Comparison of ENCODE assay signal across 12 cellular contexts in the genomic region with DNA sequence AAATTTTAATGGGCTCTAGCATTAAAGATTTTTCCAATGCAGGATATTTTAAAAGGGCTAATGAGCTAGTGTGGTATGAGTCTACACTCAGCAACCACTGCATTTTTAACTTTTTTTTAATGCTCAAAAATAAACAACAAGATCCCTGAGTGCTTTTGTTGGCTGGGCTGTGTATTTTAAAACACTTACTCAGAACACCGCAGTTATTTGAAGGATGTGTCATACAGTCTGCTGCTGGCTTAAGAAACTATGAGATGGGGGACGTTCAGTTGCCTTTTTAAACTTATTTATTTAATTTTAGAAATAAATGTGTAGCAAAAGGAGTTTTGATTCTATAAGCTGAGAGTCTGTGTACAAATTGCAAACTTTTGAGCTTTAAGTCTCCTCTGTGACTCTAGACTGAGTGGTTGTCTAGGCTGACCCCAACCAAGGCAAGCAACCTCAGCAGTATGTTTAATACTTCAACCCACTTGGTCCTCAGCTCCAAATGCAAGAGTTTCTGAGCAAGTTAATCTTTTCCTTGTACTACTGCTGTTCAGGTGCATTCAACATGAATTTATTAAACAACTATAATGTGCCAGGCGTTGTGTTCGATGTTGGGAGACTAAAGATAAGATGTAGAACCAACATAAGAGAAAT.
DNase-seq lines count a peak whose midpoint lies in the region; ATAC-seq and TF ChIP-seq lines count a peak whose summit lies in the region.
"Had no signal": no experiment of that assay in that cellular context is flagged by ENCODE, and none has a peak within 500 bp of the region (broad histone marks: within the 10 kb centered on the region; RNA-seq: fewer than 3 reads in every experiment).

No MANE protein-coding gene starts in this region.

- no peak for TF ChIP-seq CTCF in epithelial cell of proximal tubule (conservative IDR thresholded peaks at IDR 0.05; ENCODE audit: low read depth, low read length)

- H4K91ac ChIP-seq in trophoblast cell (ENCODE audit: low read depth, low read length): peak overlapping the region; percentile 77

- no CpG with 5 or more reads among the region's 4 CpGs for WGBS in trophoblast cell (ENCODE audit: extremely low coverage, insufficient coverage, insufficient read length)

- H3K23ac ChIP-seq in trophoblast cell (ENCODE audit: low read length): no peak overlapping the region

- H3K4me2 ChIP-seq in trophoblast cell (ENCODE audit: low read length): no peak overlapping the region

- H3K27me3 ChIP-seq in trophoblast cell (ENCODE audit: insufficient read depth, low read length): no peaks in the 10 kb centered on the region

- H3K79me1 ChIP-seq in trophoblast cell (ENCODE audit: low read length): no peaks in the 10 kb centered on the region

- no peak overlapping the region for H2BK5ac ChIP-seq in trophoblast cell (ENCODE audit: low read depth, low read length, poor library complexity)

- DNase-seq in EH (ENCODE audit: low read depth) (peak; percentile 92), RKO (ENCODE audit: low spot score) (peak; percentile 62), epithelial cell of proximal tubule (ENCODE audit: low read depth) (peak; percentile 66), trophoblast cell (peak; percentile 4 to 51), NCI-H187 (lab: John Stamatoyannopoulos, UW) (no peak)
- DNase-seq: naive thymus-derived CD4-positive, alpha-beta T cell; NCI-H345; SHP77 treated with DMSO at 0.1 percent for 48 hours had no signal

- H2BK12ac ChIP-seq in trophoblast cell (ENCODE audit: low read length): no peak overlapping the region

- no peak overlapping the region for H3K18ac ChIP-seq in trophoblast cell (ENCODE audit: low read length)

- no peaks in the 10 kb centered on the region for H3K36me3 ChIP-seq in trophoblast cell (ENCODE audit: control insufficient read depth in 1 of 2, insufficient read depth in 2 of 2, low read length in 2 of 2)

- no peak for ATAC-seq in HG03039 (IDR thresholded peaks at IDR 0.05; ENCODE audit: unreplicated experiment)
- no peak for ATAC-seq in GM21619 (IDR thresholded peaks at IDR 0.05; ENCODE audit: unreplicated experiment)
- ATAC-seq in HG02798 (IDR thresholded peaks at IDR 0.05; ENCODE audit: poor library complexity, unreplicated experiment): no peak
- ATAC-seq: naive thymus-derived CD4-positive, alpha-beta T cell had no signal

- no peak overlapping the region for H4K8ac ChIP-seq in trophoblast cell (ENCODE audit: low read depth, low read length)

- H3K27ac ChIP-seq in trophoblast cell (ENCODE audit: low read depth, low read length): peak overlapping the region; percentile 78

- no peak overlapping the region for H3K9ac ChIP-seq in trophoblast cell (ENCODE audit: low read length)

- no peak overlapping the region for H3K14ac ChIP-seq in trophoblast cell (ENCODE audit: low read length)

- H3K4me1 ChIP-seq in trophoblast cell (ENCODE audit: control insufficient read depth in 1 of 2, insufficient read depth in 2 of 2, low read length in 2 of 2): no peaks in the 10 kb centered on the region

- H2AFZ ChIP-seq in trophoblast cell (ENCODE audit: insufficient read depth, low read length, poor library complexity): no peak overlapping the region

- no peaks in the 10 kb centered on the region for H3K79me2 ChIP-seq in trophoblast cell (ENCODE audit: control insufficient read depth, insufficient read depth, low read length, poor library complexity)

- H3K4me3 ChIP-seq in epithelial cell of proximal tubule (ENCODE audit: low read depth, low read length): no peak overlapping the region
- H3K4me3 ChIP-seq in trophoblast cell (ENCODE audit: low read depth, low read length): no peak overlapping the region
- H3K4me3 ChIP-seq: coronary artery had no signal

- no peaks in the 10 kb centered on the region for H3K9me3 ChIP-seq in trophoblast cell (ENCODE audit: insufficient read depth, low read depth, low read length)

- H2BK120ac ChIP-seq in trophoblast cell (ENCODE audit: insufficient read depth, low read length, poor library complexity): no peak overlapping the region

- no peak overlapping the region for H3K4ac ChIP-seq in trophoblast cell (ENCODE audit: low read depth, low read length)

- no peak overlapping the region for H2AK5ac ChIP-seq in trophoblast cell (ENCODE audit: low read length)

- no peak overlapping the region for H4K12ac ChIP-seq in trophoblast cell (ENCODE audit: low read depth, low read length)

Comparison
In these comparisons a context has a peak if more than half of its experiments do, and no peak if none do; other contexts are left out.
1. DNase-seq: peak in EH (single experiment), RKO (single experiment), epithelial cell of proximal tubule (single experiment) and trophoblast cell (2 of 2); none in NCI-H187 (0 of 2).